25 cellular contexts compared by ENCODE assay signal in the genomic region with DNA sequence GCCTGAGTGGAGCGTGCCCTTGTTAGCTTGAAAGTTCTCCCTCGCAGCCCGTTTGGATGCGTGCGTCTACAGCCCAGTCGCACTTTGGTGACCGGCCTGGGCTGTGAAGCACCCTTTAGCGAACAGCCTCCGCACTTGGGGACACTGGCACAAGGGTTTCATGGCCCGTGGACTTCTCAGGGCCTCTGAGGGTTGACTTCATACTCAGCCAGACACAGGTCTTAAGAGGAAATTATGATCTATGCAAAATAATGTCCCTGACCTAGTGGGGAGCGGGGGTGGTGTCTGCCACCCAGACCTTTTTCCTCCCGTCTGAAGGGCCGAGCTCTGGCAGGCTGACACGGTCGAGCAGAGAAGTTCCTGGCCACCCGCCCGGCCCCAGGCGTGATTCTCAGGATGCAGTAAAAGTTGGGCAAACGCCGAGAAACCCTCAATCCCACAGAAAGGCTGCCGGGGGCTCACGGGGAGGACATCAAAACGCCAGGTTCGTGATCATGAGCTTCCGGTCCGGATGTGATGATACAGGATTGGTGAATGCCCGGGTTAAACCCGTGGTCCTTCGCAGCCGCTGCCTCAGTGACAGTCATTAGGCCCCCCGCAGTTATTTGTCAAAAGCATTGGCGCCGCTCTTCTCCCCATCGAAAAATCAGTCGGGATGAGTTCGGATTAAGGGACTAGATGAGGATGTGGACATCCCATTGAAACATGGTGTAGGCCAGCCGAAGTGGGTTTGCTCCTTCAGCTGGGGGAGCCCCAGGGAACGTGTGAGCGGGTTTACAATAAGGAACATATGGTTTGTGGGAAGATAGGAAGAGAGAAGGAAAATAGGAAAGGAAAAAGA. TPM values are rescaled to one million over a fixed set of nuclear protein-coding genes. Genes with fewer than 3 reads are reported as not detected.
DNase-seq lines count a peak whose midpoint lies in the region; ATAC-seq, FAIRE-seq and TF ChIP-seq lines count a peak whose summit lies in the region.
"Had no signal": no experiment of that assay in that cellular context is flagged by ENCODE, and none has a peak within 500 bp of the region (broad histone marks: within the 10 kb centered on the region; RNA-seq: fewer than 3 reads in every experiment).

No MANE protein-coding gene starts in this region.

- peak overlapping the region; percentile 58 for H3K27ac Mint-ChIP-seq in activated CD8-positive, alpha-beta memory T cell treated with anti-CD3 and anti-CD28 coated beads, Interleukin-2, amount 10 ng/mL, durations not matched to agents 7 days and 5 days
- H3K27ac Mint-ChIP-seq in neural progenitor cell: peak overlapping the region; percentile 50
- H3K27ac Mint-ChIP-seq: CD8-positive, alpha-beta T cell had no signal

- CTCF ChIA-PET in activated CD8-positive, alpha-beta memory T cell treated with anti-CD3 and anti-CD28 coated beads, Interleukin-2, amount 10 ng/mL, durations not matched to agents 7 days and 5 days (lab: Charles Lee): interaction anchor here (1.3 kb wide), 1 partner anchor 16 kb away, joined by 4 read pairs; no protein-coding TSS in a partner anchor
- CTCF ChIA-PET in H1 (lab: Charles Lee; ENCODE audit: partially characterized antibody): interaction anchor here (0.6 to 3.1 kb wide), 13 partner anchors 10 to 333 kb away, joined by 3 to 12 read pairs (median 4); no protein-coding TSS in a partner anchor

- no peak overlapping the region for H4K5ac ChIP-seq in H1 (ENCODE audit: insufficient read length, low read depth, low read length)

- POLR2A ChIA-PET in H1 (lab: Charles Lee; ENCODE audit: partially characterized antibody): interaction anchor here (1.3 to 2.7 kb wide), 2 partner anchors 10 to 11 kb away, joined by 3 to 12 read pairs; no protein-coding TSS in a partner anchor

- no peaks in the 10 kb centered on the region for H3K36me3 ChIP-seq in HUES6 (ENCODE audit: control insufficient read depth, insufficient read depth, low read length)
- no peaks in the 10 kb centered on the region; a peak in 1 of 8 replicates for H3K36me3 ChIP-seq in H1 (ENCODE audit: control insufficient read depth in 2 of 4, insufficient read depth in 4 of 4, low read length in 3 of 4)
- H3K36me3 ChIP-seq in neural progenitor cell: no peaks in the 10 kb centered on the region
- H3K36me3 ChIP-seq: HAP-1, ovary, sigmoid colon had no signal

- 0 out of 2 replicates have a peak overlapping the region, but pooled peaks have one; percentile 29 for H2BK15ac ChIP-seq in H1 (ENCODE audit: low read length)

- no peak for ATAC-seq in activated CD8-positive, alpha-beta memory T cell treated with anti-CD3 and anti-CD28 coated beads, Interleukin-2, amount 10 ng/mL, durations not matched to agents 7 days and 5 days
- no peak for ATAC-seq in GM18519 (IDR thresholded peaks at IDR 0.05; ENCODE audit: low FRiP score, unreplicated experiment)
- ATAC-seq in GM18868 (IDR thresholded peaks at IDR 0.05; ENCODE audit: unreplicated experiment): no peak
- no peak for ATAC-seq in HG03469 (IDR thresholded peaks at IDR 0.05; ENCODE audit: unreplicated experiment)
- ATAC-seq: CD8-positive, alpha-beta T cell; left ventricle myocardium superior had no signal

- H3K4me1 ChIP-seq in HUES6 (ENCODE audit: control insufficient read depth, insufficient read depth, low read length) (peaks cover 79% of the 10 kb centered on the region), H1 (replicated peaks in 1 of 4; ENCODE audit: control insufficient read depth in 3 of 4, insufficient read depth in 4 of 4, low read length in 3 of 4) (peaks cover 17 to 35% (median 25%) of the 10 kb centered on the region in 4 experiments), neural progenitor cell (peaks cover 79% of the 10 kb centered on the region)
- H3K4me1 ChIP-seq: HAP-1 had no signal

- no peak overlapping the region; the same call in 1 of the 2 replicates for H2BK20ac ChIP-seq in H1 (ENCODE audit: low read length)

- 4% methylated on average over 39 of the region's 39 CpGs; no CpG with 5 or more reads in 1 of the 2 experiments for WGBS in H1 (ENCODE audit: extremely low coverage in 1 of 2, insufficient coverage in 1 of 2, insufficient read length in 1 of 2, insufficient replicate concordance in 2 of 2, low coverage in 1 of 2, low lambda C conversion rate in 2 of 2, missing lambda C conversion rate in 1 of 2), 2 experiments

- no peaks in the 10 kb centered on the region for H3K79me1 ChIP-seq in H1 (ENCODE audit: low read depth, low read length)

- peaks cover 4% of the 10 kb centered on the region for H3K9me3 Mint-ChIP-seq in activated CD8-positive, alpha-beta memory T cell treated with anti-CD3 and anti-CD28 coated beads, Interleukin-2, amount 10 ng/mL, durations not matched to agents 7 days and 5 days (ENCODE audit: low read depth)
- peaks cover 2% of the 10 kb centered on the region for H3K9me3 Mint-ChIP-seq in neural progenitor cell
- H3K9me3 Mint-ChIP-seq: CD8-positive, alpha-beta T cell had no signal

- peaks cover 3% of the 10 kb centered on the region; the same call in 1 of the 2 replicates for H3K23me2 ChIP-seq in H1 (ENCODE audit: low read depth, low read length)

- H3F3A ChIP-seq in neural progenitor cell (ENCODE audit: low read depth): peaks cover 74% of the 10 kb centered on the region

- no peak overlapping the region for H3K23ac ChIP-seq in H1 (ENCODE audit: insufficient read length)

- no peak overlapping the region for H3K56ac ChIP-seq in H1 (replicated peaks; ENCODE audit: insufficient read length, low read depth, low read length)

- no peak overlapping the region for H4K8ac ChIP-seq in H1 (ENCODE audit: extremely low read depth, insufficient read depth, low read length)

- no peak for TF ChIP-seq RAD21 in H1 (IDR thresholded peaks at IDR 0.05 in 1 of 2, conservative IDR thresholded peaks at IDR 0.05 in 1 of 2; ENCODE audit: low read depth in 2 of 2, low read length in 2 of 2)

- H3K9ac ChIP-seq in HUES6 (ENCODE audit: low read length): no peak overlapping the region
- H3K9ac ChIP-seq in H1 (replicated peaks in 1 of 4; ENCODE audit: extremely low read depth in 1 of 4, low read depth in 3 of 4, low read length in 3 of 4): no peak overlapping the region
- no peak overlapping the region for H3K9ac ChIP-seq in neural progenitor cell

- H3K4me3 ChIP-seq in HUES6 (ENCODE audit: low read depth, low read length): peak overlapping the region; percentile 17; the same call in 1 of the 2 replicates
- H3K4me3 ChIP-seq in H1 (ENCODE audit: extremely low read depth in 1 of 4, insufficient read depth in 2 of 4, low read depth in 3 of 4, low read length in 4 of 4): no peak overlapping the region
- no peak overlapping the region for H3K4me3 ChIP-seq in neural progenitor cell
- H3K4me3 ChIP-seq: dorsolateral prefrontal cortex, HAP-1, ovary, sigmoid colon had no signal

- no peak overlapping the region for H3K4ac ChIP-seq in H1 (replicated peaks; ENCODE audit: insufficient read length, low read depth, low read length)

- no peak for TF ChIP-seq EP300 in H1 (IDR thresholded peaks at IDR 0.05; ENCODE audit: borderline replicate concordance in 1 of 2, low read depth in 2 of 2, low read length in 2 of 2)

- H4K91ac ChIP-seq in H1 (replicated peaks; ENCODE audit: insufficient read length, low read length): no peak overlapping the region

- H2AK5ac ChIP-seq in H1 (ENCODE audit: low read depth, low read length): no peak overlapping the region

- H2BK5ac ChIP-seq in H1 (ENCODE audit: low read depth, low read length): no peak overlapping the region

- TF ChIP-seq CTCF in H1 (IDR thresholded peaks at IDR 0.05; ENCODE audit: control extremely low read depth in 1 of 3, insufficient read depth in 1 of 3, low read depth in 1 of 3, low read length in 3 of 3) (no peak), neural progenitor cell (IDR thresholded peaks at IDR 0.05) (no peak)

- peak overlapping the region; percentile 55; the same call in 1 of the 2 replicates for H2BK12ac ChIP-seq in H1 (ENCODE audit: low read depth, low read length)

- H3K4me2 ChIP-seq in H1 (ENCODE audit: insufficient read depth in 1 of 2, low read depth in 2 of 2, low read length in 2 of 2): peak overlapping the region in 1 of 2 experiments; percentile 32; a peak in 3 of 4 replicates
- peak overlapping the region; percentile 29 for H3K4me2 ChIP-seq in neural progenitor cell

- H2BK120ac ChIP-seq in H1 (replicated peaks; ENCODE audit: low read depth, low read length): no peak overlapping the region

- H3K27ac ChIP-seq in HUES6 (ENCODE audit: low read depth, low read length) (no peak overlapping the region), H1 (ENCODE audit: low read depth, low read length) (no peak overlapping the region), neural progenitor cell (no peak overlapping the region)
- H3K27ac ChIP-seq: dorsolateral prefrontal cortex, ovary, sigmoid colon had no signal

- H3K18ac ChIP-seq in H1 (ENCODE audit: extremely low read depth, low read length): no peak overlapping the region; the same call in 1 of the 2 replicates

- no peak for DNase-seq in activated CD8-positive, alpha-beta memory T cell treated with anti-CD3 and anti-CD28 coated beads, Interleukin-2, amount 10 ng/mL, durations not matched to agents 7 days and 5 days
- DNase-seq in activated CD8-positive, alpha-beta memory T cell treated with anti-CD3 and anti-CD28 coated beads, Interleukin-2, amount 50 U/mL, for 48 hours: no peak
- DNase-seq in H1 (ENCODE audit: low read depth in 1 of 2, low spot score in 2 of 2) (peak in 1 of 2 experiments; percentile 64), neural progenitor cell (ENCODE audit: low spot score) (peak; percentile 76)
- DNase-seq: activated naive CD4-positive, alpha-beta T cell treated with anti-CD3 and anti-CD28 coated beads, Interleukin-2, amount 50 U/mL, for 16 hours; CD8-positive, alpha-beta T cell; DMS79 treated with DMSO at 0.1 percent for 48 hours; dorsolateral prefrontal cortex; glutamatergic neuron; left ventricle myocardium superior; NCI-H1417 treated with DMSO at 0.1 percent for 48 hours; ovary; SHP77 treated with DMSO at 0.1 percent for 48 hours; sigmoid colon had no signal

- H3K14ac ChIP-seq in H1 (ENCODE audit: insufficient read length): no peak overlapping the region

- H2AFZ ChIP-seq in H1 (ENCODE audit: low read length) (no peak overlapping the region), neural progenitor cell (replicated peaks) (no peak overlapping the region)

- peaks cover 21% of the 10 kb centered on the region for H3K4me1 Mint-ChIP-seq in activated CD8-positive, alpha-beta memory T cell treated with anti-CD3 and anti-CD28 coated beads, Interleukin-2, amount 10 ng/mL, durations not matched to agents 7 days and 5 days
- peaks cover 74% of the 10 kb centered on the region for H3K4me1 Mint-ChIP-seq in neural progenitor cell

- H4K20me1 ChIP-seq in H1 (replicated peaks in 1 of 2; ENCODE audit: control insufficient read depth in 1 of 2, insufficient read depth in 2 of 2, low read length in 2 of 2) (peaks cover 11 to 29% of the 10 kb centered on the region in 2 experiments), neural progenitor cell (ENCODE audit: low read depth) (peaks cover 86% of the 10 kb centered on the region)

- no peak for TF ChIP-seq POLR2A in H1 (IDR thresholded peaks at IDR 0.05; ENCODE audit: control extremely low read depth in 1 of 2, low read depth in 2 of 2, low read length in 2 of 2)

- H3K9me3 ChIP-seq in HUES6 (ENCODE audit: control insufficient read depth, insufficient read depth, low read depth, low read length) (no peaks in the 10 kb centered on the region), H1 (ENCODE audit: insufficient read depth in 2 of 2, low read depth in 1 of 2, low read length in 1 of 2) (no peaks in the 10 kb centered on the region), neural progenitor cell (ENCODE audit: low read depth) (no peaks in the 10 kb centered on the region)
- H3K9me3 ChIP-seq: HAP-1, ovary, sigmoid colon had no signal

- H3K27me3 ChIP-seq in HUES6 (ENCODE audit: control insufficient read depth, insufficient read depth, low read length) (peaks cover 100% of the 10 kb centered on the region), H1 (replicated peaks in 1 of 4; ENCODE audit: control insufficient read depth in 3 of 4, extremely low read depth in 1 of 4, insufficient read depth in 3 of 4, low read length in 3 of 4) (peaks cover 95 to 100% (median 100%) of the 10 kb centered on the region in 4 experiments), neural progenitor cell (peaks cover 100% of the 10 kb centered on the region)

- no peak overlapping the region for H3K4me3 Mint-ChIP-seq in activated CD8-positive, alpha-beta memory T cell treated with anti-CD3 and anti-CD28 coated beads, Interleukin-2, amount 10 ng/mL, durations not matched to agents 7 days and 5 days
- H3K4me3 Mint-ChIP-seq in neural progenitor cell: peak overlapping the region; percentile 98
- H3K4me3 Mint-ChIP-seq: CD8-positive, alpha-beta T cell had no signal

- H3K27me3 Mint-ChIP-seq in activated CD8-positive, alpha-beta memory T cell treated with anti-CD3 and anti-CD28 coated beads, Interleukin-2, amount 10 ng/mL, durations not matched to agents 7 days and 5 days: peaks cover 97% of the 10 kb centered on the region
- peaks cover 85% of the 10 kb centered on the region for H3K27me3 Mint-ChIP-seq in neural progenitor cell (ENCODE audit: insufficient read depth, low read depth)

- no peak for FAIRE-seq in H1 (lab: Jason Lieb, UNC)
- FAIRE-seq: bronchial epithelial cell, urothelium cell line had no signal

- H3K36me3 Mint-ChIP-seq in activated CD8-positive, alpha-beta memory T cell treated with anti-CD3 and anti-CD28 coated beads, Interleukin-2, amount 10 ng/mL, durations not matched to agents 7 days and 5 days: peaks cover 12% of the 10 kb centered on the region
- H3K36me3 Mint-ChIP-seq in neural progenitor cell: peaks cover 6% of the 10 kb centered on the region
- H3K36me3 Mint-ChIP-seq: CD8-positive, alpha-beta T cell had no signal

- H3K79me2 ChIP-seq in H1 (ENCODE audit: control insufficient read depth in 1 of 2, insufficient read depth in 2 of 2, low read length in 2 of 2): no peaks in the 10 kb centered on the region
- no peaks in the 10 kb centered on the region for H3K79me2 ChIP-seq in neural progenitor cell (ENCODE audit: low read depth)

RNA-seq across cellular contexts. Expression of a gene that starts 3.6 kb away (rescaled TPM):
- not detected for total RNA-seq in activated CD8-positive, alpha-beta memory T cell treated with anti-CD3 and anti-CD28 coated beads, Interleukin-2, amount 10 ng/mL, durations not matched to agents 7 days and 5 days
- not detected in 2 replicates for total RNA-seq in H1 (2021; fragmentation: NEBNext Ultra II Directional; extraction: Animal tissue kit (Norgen Biotek cat#: 25700))
- polyA plus RNA-seq in H1 (2011; rRNA removed): 0.33 and 0.35 TPM in 2 replicates
- 0.13 TPM for polyA plus RNA-seq in H1 (2011; cell fraction: cytosol; rRNA removed)
- polyA plus RNA-seq in H1 (2011; cell fraction: nucleus; rRNA removed): 1.0 TPM
- polyA plus RNA-seq in H1 (2012, experiment 1 of 2): 0.18 to 0.59 TPM (median 0.23 TPM) in 4 replicates
- polyA plus RNA-seq in H1 (2012, experiment 2 of 2): 0.13 TPM
- not detected for polyA plus RNA-seq in H1 (2013, experiment 1 of 2)
- not detected for polyA plus RNA-seq in H1 (2013, experiment 2 of 2)
- 0.69 TPM in 1 of 2 replicates, not detected in the other for polyA minus RNA-seq in H1 (2011; rRNA and poly(A)+ RNA removed)
- polyA minus RNA-seq in H1 (2011; cell fraction: cytosol; rRNA and poly(A)+ RNA removed): not detected
- polyA minus RNA-seq in H1 (2011; cell fraction: nucleus; rRNA and poly(A)+ RNA removed): not detected
- total RNA-seq in neural progenitor cell (ENCODE audit: low replicate concordance): 4.6 and 4.9 TPM in 2 replicates
- total RNA-seq: bronchial epithelial cell; CD8-positive, alpha-beta T cell; HT-29; left ventricle myocardium superior; mucosa of gallbladder; ovary; sigmoid colon; T-helper 1 cell treated with Interleukin-12 subunit alpha and Interleukin-12 subunit beta and Interleukin-4 antibody, amounts not matched to agents 30 ng/mL and 1 ng/mL, for 36 hours had no signal
- polyA plus RNA-seq: AG04450, ovary, sigmoid colon had no signal
